ENCODE assay signal across 12 cellular contexts in genomic region chr4:86928400-86929255, GRCh38. TPM values are rescaled to one million over a fixed set of nuclear protein-coding genes. Genes with fewer than 3 reads are reported as not detected.
A peak's percentile ranks its signal among the peaks of the same experiment; 100 is the strongest.
DNase-seq lines count a peak whose midpoint lies in the region; ATAC-seq and TF ChIP-seq lines count a peak whose summit lies in the region.
"Had no signal": no experiment of that assay in that cellular context is flagged by ENCODE, and none has a peak within 500 bp of the region (broad histone marks: within the 10 kb centered on the region; RNA-seq: fewer than 3 reads in every experiment).

No MANE protein-coding gene starts in this region.

- H3K27me3 Mint-ChIP-seq in MCF 10A (ENCODE audit: insufficient read depth, unreplicated experiment): no peaks in the 10 kb centered on the region

- H2AFZ ChIP-seq in OCI-LY3 (ENCODE audit: low read depth, low read length): no peak overlapping the region

- H3K36me3 Mint-ChIP-seq in MCF 10A (ENCODE audit: insufficient read depth, unreplicated experiment): peaks cover 19% of the 10 kb centered on the region

- H3K9me3 Mint-ChIP-seq in MCF 10A (ENCODE audit: unreplicated experiment): no peaks in the 10 kb centered on the region
- H3K9me3 Mint-ChIP-seq: endodermal cell had no signal

- H3K4me3 ChIP-seq in breast epithelium (no peak overlapping the region), OCI-LY3 (ENCODE audit: low read length) (0 out of 2 replicates have a peak overlapping the region, but pooled peaks have one; percentile 2), gastroesophageal sphincter (no peak overlapping the region)

- TF ChIP-seq EP300 in gastroesophageal sphincter (IDR thresholded peaks at IDR 0.05): no peak

- no peak for TF ChIP-seq POLR2A in breast epithelium (IDR thresholded peaks at IDR 0.05)
- TF ChIP-seq POLR2A in gastroesophageal sphincter (IDR thresholded peaks at IDR 0.05): no peak

- no peak for ATAC-seq in gastroesophageal sphincter
- no peak for ATAC-seq in GM21825 (IDR thresholded peaks at IDR 0.05; ENCODE audit: unreplicated experiment)
- ATAC-seq in GM19023 (IDR thresholded peaks at IDR 0.05; ENCODE audit: unreplicated experiment): no peak

- no peaks in the 10 kb centered on the region for H3K9me3 ChIP-seq in breast epithelium
- no peaks in the 10 kb centered on the region for H3K9me3 ChIP-seq in OCI-LY3 (ENCODE audit: insufficient read depth, low read length)
- no peaks in the 10 kb centered on the region for H3K9me3 ChIP-seq in gastroesophageal sphincter
- H3K9me3 ChIP-seq: BE2C had no signal

- H3K27me3 ChIP-seq in breast epithelium (no peaks in the 10 kb centered on the region), OCI-LY3 (ENCODE audit: low read depth, low read length) (no peaks in the 10 kb centered on the region), gastroesophageal sphincter (no peaks in the 10 kb centered on the region)
- H3K27me3 ChIP-seq: BE2C had no signal

- H3K4me1 Mint-ChIP-seq in MCF 10A (ENCODE audit: insufficient read depth, unreplicated experiment): peaks cover 48% of the 10 kb centered on the region

- CTCF ChIA-PET in MCF 10A (lab: Yijun Ruan, JAX): interaction anchor here (0.6 to 1.7 kb wide), 9 partner anchors 14 to 334 kb away, joined by 3 to 6 read pairs (median 4); no protein-coding TSS in a partner anchor

- no peaks in the 10 kb centered on the region for H3K79me2 ChIP-seq in OCI-LY3 (ENCODE audit: low read length)

- no peaks in the 10 kb centered on the region for H4K20me1 ChIP-seq in OCI-LY3 (ENCODE audit: insufficient read depth, low read length)

- no peaks in the 10 kb centered on the region for H3K36me3 ChIP-seq in breast epithelium
- H3K36me3 ChIP-seq in OCI-LY3 (replicated peaks; ENCODE audit: low read depth, low read length): no peaks in the 10 kb centered on the region
- peaks cover 0 to 32% of the 10 kb centered on the region in 2 donors for H3K36me3 ChIP-seq in gastroesophageal sphincter
- H3K36me3 ChIP-seq: BE2C had no signal

- intact Hi-C loops in MCF 10A (cut with micrococcal nuclease) (no loop called here), breast epithelium (cut with DNase I; ENCODE audit: low total_unique reads) (no loop called here)

- peak overlapping the region in 1 of 2 donors; percentile 74 for H3K27ac ChIP-seq in breast epithelium
- H3K27ac ChIP-seq in OCI-LY3 (ENCODE audit: low read length): no peak overlapping the region
- H3K27ac ChIP-seq in gastroesophageal sphincter: peak overlapping the region in 3 of 4 donors; percentile 32 to 71 (median 65)

- H3K4me2 ChIP-seq in OCI-LY3 (ENCODE audit: low read length): peak overlapping the region; percentile 42

- H3K4me3 Mint-ChIP-seq in MCF 10A (ENCODE audit: unreplicated experiment): peak overlapping the region; percentile 32
- H3K4me3 Mint-ChIP-seq: endodermal cell, nephron progenitor cell had no signal

- POLR2A ChIA-PET in MCF 10A (lab: Yijun Ruan, JAX): interaction anchor here (0.5 to 5.2 kb wide), 31 partner anchors 9 to 462 kb away, joined by 3 to 111 read pairs (median 4); partner anchors contain the start of genes AFF1 and HSD17B11

- TSS peak; percentile 86 for BruUV-seq in MCF 10A (replicated peaks; lab: Mats Ljungman, UMichigan)

- H3K4me1 ChIP-seq in breast epithelium (no peaks in the 10 kb centered on the region), OCI-LY3 (ENCODE audit: low read length) (peaks cover 20% of the 10 kb centered on the region), gastroesophageal sphincter (peaks cover 0 to 6% (median 3%) of the 10 kb centered on the region in 3 donors)
- H3K4me1 ChIP-seq: BE2C had no signal

- H3K9ac ChIP-seq in OCI-LY3 (ENCODE audit: low read length): no peak overlapping the region

- H3K27ac Mint-ChIP-seq in MCF 10A (ENCODE audit: low read depth, unreplicated experiment): peak overlapping the region; percentile 88
- H3K27ac Mint-ChIP-seq: endodermal cell, nephron progenitor cell had no signal

- TF ChIP-seq CTCF in MCF 10A (IDR thresholded peaks at IDR 0.05; ENCODE audit: unreplicated experiment) (no peak), breast epithelium (IDR thresholded peaks at IDR 0.05) (no peak), OCI-LY3 (IDR thresholded peaks at IDR 0.05; ENCODE audit: low read depth, low read length) (no peak), gastroesophageal sphincter (IDR thresholded peaks at IDR 0.05) (no peak)

- 75 to 86% methylated on average over 9 to 10 of the region's 10 CpGs for whole genome bisulfite sequencing in gastroesophageal sphincter (ENCODE audit: low coverage in 1 of 2), 2 donors

- DNase-seq in MCF 10A (ENCODE audit: unreplicated experiment): no peak
- no peak for DNase-seq in breast epithelium (ENCODE audit: low spot score in 2 of 2)
- no peak for DNase-seq in T1000 (lab: John Stamatoyannopoulos, UW)
- DNase-seq in RPMI8226: no peak
- DNase-seq: BE2C, endodermal cell, NCI-H1436 treated with DMSO at 0.1 percent for 48 hours, nephron progenitor cell had no signal

RNA-seq across cellular contexts. Expression of gene AFF1, which starts 6.2 kb away (rescaled TPM):
- total RNA-seq in MCF 10A (2022): 56.2 and 61.9 TPM in 2 replicates
- 10 to 100 TPM; 67.2 to 80.5 (median 70.5) TPM for total RNA-seq in breast epithelium
- 10 to 100 TPM; 59.7 to 78.1 (median 65.9) TPM for total RNA-seq in gastroesophageal sphincter

RNA-seq across cellular contexts. Expression of gene C4orf36, which starts 36.4 kb away (rescaled TPM):
- 2.9 and 3.5 TPM in 2 replicates for total RNA-seq in MCF 10A (2022)
- total RNA-seq in breast epithelium: 1 to 10 TPM in 2 of 3 donors, under 1 TPM in 1; 0.96 to 6.6 (median 5.7) TPM
- total RNA-seq in gastroesophageal sphincter: not detected
